18 cellular contexts compared by ENCODE assay signal in the genomic region with DNA sequence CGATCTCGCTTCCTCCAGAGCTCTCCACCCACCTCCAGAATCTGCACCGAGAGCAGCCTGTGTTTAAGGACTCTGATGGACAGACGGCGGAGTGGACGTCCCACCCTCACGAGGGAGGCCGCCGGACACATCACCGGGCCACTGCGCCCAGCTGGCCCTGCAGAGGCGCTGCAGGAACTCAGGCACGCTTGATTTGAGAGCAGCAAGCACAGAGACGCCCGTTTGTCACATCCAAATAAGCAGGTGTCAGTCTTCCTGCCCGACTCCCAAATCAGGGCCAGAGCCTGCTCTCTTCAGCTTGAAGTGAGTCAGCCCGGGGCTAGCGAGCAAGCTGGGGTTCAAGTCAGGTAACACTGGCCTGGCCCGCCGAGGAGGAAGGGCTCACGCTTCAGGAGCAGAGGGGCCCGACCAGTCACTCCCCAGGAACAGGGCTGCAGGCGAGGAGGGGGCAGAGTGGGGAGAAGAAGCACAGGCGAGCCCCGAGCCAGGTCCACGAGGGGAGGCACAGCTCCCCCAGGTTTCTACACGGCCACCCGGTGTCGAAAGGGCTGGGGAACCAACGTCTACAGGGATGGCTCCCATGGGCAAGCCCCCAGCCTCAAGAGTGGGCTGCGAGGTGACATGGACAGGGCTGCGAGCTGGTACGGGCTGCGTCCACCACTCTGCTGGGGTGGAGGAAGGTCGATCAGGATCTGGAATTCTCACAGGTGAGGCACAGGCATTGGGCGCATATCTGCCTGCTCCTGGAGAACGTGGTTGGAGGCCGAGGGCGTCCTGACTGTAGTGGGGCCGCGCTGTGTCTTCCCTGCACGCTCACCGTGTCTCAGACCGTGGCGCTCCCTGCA.
"Had no signal": no experiment of that assay in that cellular context is flagged by ENCODE, and none has a peak within 500 bp of the region (broad histone marks: within the 10 kb centered on the region; RNA-seq: fewer than 3 reads in every experiment).

No MANE protein-coding gene starts in this region.

- H3K36me3 ChIP-seq: heart left ventricle, ovary, transverse colon had no signal

- H3K4me3 ChIP-seq: heart left ventricle, ovary, smooth muscle cell, transverse colon had no signal

- H3K4me3 Mint-ChIP-seq: activated naive CD8-positive, alpha-beta T cell treated with anti-CD3 and anti-CD28 coated beads, Interleukin-2, amount 10 ng/mL, durations not matched to agents 7 days and 5 days; activated T-cell treated with anti-CD3 and anti-CD28 coated beads, Interleukin-2, amount 50 U/mL, for 24 hours; nephron progenitor cell had no signal

- H3K9me3 ChIP-seq: heart left ventricle, ovary, transverse colon had no signal

- H3K27ac Mint-ChIP-seq: activated naive CD8-positive, alpha-beta T cell treated with anti-CD3 and anti-CD28 coated beads, Interleukin-2, amount 10 ng/mL, durations not matched to agents 7 days and 5 days; activated T-cell treated with anti-CD3 and anti-CD28 coated beads, Interleukin-2, amount 50 U/mL, for 24 hours had no signal

- H3K27ac ChIP-seq: foreskin keratinocyte, heart left ventricle, ovary, transverse colon had no signal

- H3K27me3 ChIP-seq: ovary, transverse colon had no signal

- ATAC-seq: activated CD4-positive, CD25-positive, alpha-beta regulatory T cell treated with anti-CD3 and anti-CD28 coated beads, Interleukin-2, amount 50 U/mL, for 24 hours; foreskin keratinocyte; heart left ventricle; left lobe of liver had no signal

- FAIRE-seq: colon, endothelial cell of umbilical vein had no signal

- DNase-seq: activated CD4-positive, alpha-beta T cell treated with anti-CD3 and anti-CD28 coated beads, Interleukin-2, amount 50 U/mL, for 4 hours; activated gamma-delta T cell; activated naive CD8-positive, alpha-beta T cell treated with anti-CD3 and anti-CD28 coated beads, Interleukin-2, amount 10 ng/mL, durations not matched to agents 7 days and 5 days; activated T-cell treated with anti-CD3 and anti-CD28 coated beads, Interleukin-2, amount 50 U/mL, for 24 hours; anterior cingulate cortex; effector CD4-positive, alpha-beta T cell; foreskin keratinocyte; mesenchymal stem cell; nephron progenitor cell; stimulated activated naive CD4-positive, alpha-beta T cell; transverse colon had no signal

- H3K4me1 ChIP-seq: transverse colon had no signal

- H3K36me3 Mint-ChIP-seq: activated naive CD8-positive, alpha-beta T cell treated with anti-CD3 and anti-CD28 coated beads, Interleukin-2, amount 10 ng/mL, durations not matched to agents 7 days and 5 days had no signal

- H3K9me3 Mint-ChIP-seq: activated T-cell treated with anti-CD3 and anti-CD28 coated beads, Interleukin-2, amount 50 U/mL, for 24 hours; nephron progenitor cell had no signal
